In genomic region chr2:5535301-5535700, GRCh38 we compare ENCODE assay signal across 20 cellular contexts.
A peak's percentile ranks its signal among the peaks of the same experiment; 100 is the strongest.
DNase-seq lines count a peak whose midpoint lies in the region; ATAC-seq and TF ChIP-seq lines count a peak whose summit lies in the region.
"Had no signal": no experiment of that assay in that cellular context is flagged by ENCODE, and none has a peak within 500 bp of the region (broad histone marks: within the 10 kb centered on the region; RNA-seq: fewer than 3 reads in every experiment).

No MANE protein-coding gene starts in this region.

- ATAC-seq in SK-N-SH treated with all-trans-retinoic acid at 6 μM for 48 hours (no peak), GM21723 (IDR thresholded peaks at IDR 0.05; ENCODE audit: unreplicated experiment) (no peak)
- ATAC-seq: A549, GM12878 had no signal

- DNase-seq in NCI-H146 (lab: John Stamatoyannopoulos, UW) = peak; percentile 49
- DNase-seq in NCI-H146 treated with DMSO at 0.1 percent for 48 hours (lab: John Stamatoyannopoulos, UW; ENCODE audit: unreplicated experiment) = no peak
- peak; percentile 57 for DNase-seq in SK-N-DZ (ENCODE audit: low spot score)
- DNase-seq in NCI-H2081 (lab: John Stamatoyannopoulos, UW) = no peak
- DNase-seq: AML-193; CD4-positive, alpha-beta memory T cell; CD4-positive, CD25-positive, alpha-beta regulatory T cell; CD8-positive, alpha-beta memory T cell; COR-L47; DMS 273 treated with DMSO at 0.1 percent for 48 hours; DMS153; DMS53; DMS79; DND-41; EL; GDM1 had no signal

TF ChIP-seq in SK-N-SH treated with all-trans-retinoic acid at 6 μM for 48 hours, 23 proteins besides CTCF, POLR2A, EP300 and RAD21:
- TF ChIP-seq, protein P1, sequence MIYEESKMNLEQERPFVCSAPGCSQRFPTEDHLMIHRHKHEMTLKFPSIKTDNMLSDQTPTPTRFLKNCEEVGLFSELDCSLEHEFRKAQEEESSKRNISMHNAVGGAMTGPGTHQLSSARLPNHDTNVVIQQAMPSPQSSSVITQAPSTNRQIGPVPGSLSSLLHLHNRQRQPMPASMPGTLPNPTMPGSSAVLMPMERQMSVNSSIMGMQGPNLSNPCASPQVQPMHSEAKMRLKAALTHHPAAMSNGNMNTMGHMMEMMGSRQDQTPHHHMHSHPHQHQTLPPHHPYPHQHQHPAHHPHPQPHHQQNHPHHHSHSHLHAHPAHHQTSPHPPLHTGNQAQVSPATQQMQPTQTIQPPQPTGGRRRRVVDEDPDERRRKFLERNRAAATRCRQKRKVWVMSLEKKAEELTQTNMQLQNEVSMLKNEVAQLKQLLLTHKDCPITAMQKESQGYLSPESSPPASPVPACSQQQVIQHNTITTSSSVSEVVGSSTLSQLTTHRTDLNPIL (CRISPR knock-in tag; IDR thresholded peaks at IDR 0.05; ENCODE audit: low read depth) = no peak
- TF ChIP-seq GLIS3 (CRISPR knock-in tag; IDR thresholded peaks at IDR 0.05) = no peak
- peak; percentile 40; the same call in 1 of the 2 replicates for TF ChIP-seq TCF4 (CRISPR knock-in tag; IDR thresholded peaks at IDR 0.05; ENCODE audit: borderline replicate concordance)
TF ChIP-seq in SK-N-SH treated with all-trans-retinoic acid at 6 μM for 48 hours: peak in this region for 1.

Comparison
In these comparisons a context has a peak if more than half of its experiments do, and no peak if none do; other contexts are left out.
1. DNase-seq: peak in NCI-H146 (single experiment) and SK-N-DZ (single experiment); none in NCI-H146 treated with DMSO at 0.1 percent for 48 hours (single experiment) and NCI-H2081 (0 of 2).